15 cellular contexts compared by ENCODE assay signal in genomic region chr19:18843960-18844359, GRCh38. TPM values are rescaled to one million over a fixed set of nuclear protein-coding genes. Genes with fewer than 3 reads are reported as not detected.
DNase-seq lines count a peak whose midpoint lies in the region; ATAC-seq, FAIRE-seq and TF ChIP-seq lines count a peak whose summit lies in the region.
"Had no signal": no experiment of that assay in that cellular context is flagged by ENCODE, and none has a peak within 500 bp of the region (broad histone marks: within the 10 kb centered on the region; RNA-seq: fewer than 3 reads in every experiment).

No MANE protein-coding gene starts in this region.

- BruUV-seq in HepG2 (replicated peaks; lab: Mats Ljungman, UMichigan) = no TSS peak

- in situ Hi-C loops in brain microvascular endothelial cell (cut with HindIII; ENCODE audit: low pct_ligation_motif_present, low sequenced_read_pairs) (no loop called here), HepG2 (cut with HindIII; ENCODE audit: extremely low pct_ligation_motif_present, low pct_unique_long_range_greater_than_20kb) (loop anchor here (5.0 kb wide), 1 partner anchor 57 kb away; no protein-coding TSS in a partner anchor)

- intact Hi-C loops in left ventricle myocardium superior (cut with micrococcal nuclease) = loop anchor here (10.0 kb wide), 1 partner anchor 249 kb away; no protein-coding TSS in a partner anchor
- intact Hi-C loops in Right ventricle myocardium inferior (cut with DNase I) = no loop called here
- intact Hi-C loops in HepG2 (cut with micrococcal nuclease; ENCODE audit: unreplicated experiment) = no loop called here
- intact Hi-C loops in esophagus muscularis mucosa (cut with DNase I) = no loop called here

- H3K27ac Mint-ChIP-seq in T-cell = peak overlapping the region; percentile 12 to 71
- H3K27ac Mint-ChIP-seq in stimulated activated naive B cell treated with anti-CD40 and anti-IgM and Interleukin-4, amounts not matched to agents 10 μg/mL and 1 μg/mL and 100 μg/mL, for 72 hours = peak overlapping the region; percentile 80

- no peak for TF ChIP-seq POLR2A in HepG2 (IDR thresholded peaks at IDR 0.05; ENCODE audit: insufficient read depth in 1 of 2, low read depth in 2 of 2, low read length in 2 of 2)
- no peak for TF ChIP-seq POLR2A in esophagus muscularis mucosa (IDR thresholded peaks at IDR 0.05; ENCODE audit: low read depth)

- H3K4me1 Mint-ChIP-seq in T-cell = peaks cover 76 to 92% (median 83%) of the 10 kb centered on the region in 3 donors
- peaks cover 72 to 96% of the 10 kb centered on the region in 2 donors for H3K4me1 Mint-ChIP-seq in stimulated activated naive B cell treated with anti-CD40 and anti-IgM and Interleukin-4, amounts not matched to agents 10 μg/mL and 1 μg/mL and 100 μg/mL, for 72 hours

- no peak for TF ChIP-seq CTCF in brain microvascular endothelial cell (IDR thresholded peaks at IDR 0.05; ENCODE audit: low read depth, low read length, missing control alignments)
- no peak for TF ChIP-seq CTCF in HepG2 (CRISPR knock-in tag; IDR thresholded peaks at IDR 0.05)
- no peak for TF ChIP-seq CTCF in esophagus muscularis mucosa (IDR thresholded peaks at IDR 0.05)

- no peak for TF ChIP-seq RAD21 in HepG2 (CRISPR knock-in tag; IDR thresholded peaks at IDR 0.05)

- H4K20me1 ChIP-seq in HepG2 (ENCODE audit: insufficient read depth, low read length) = peaks cover 73% of the 10 kb centered on the region

- POLR2A ChIA-PET in T-cell (lab: Charles Lee) (interaction anchor here in 1 of 2 donors (0.6 kb wide), 1 partner anchor 340 kb away, joined by 5 read pairs; no protein-coding TSS in a partner anchor), HepG2 (lab: Yijun Ruan, JAX) (no interaction called here)

- H3K4me1 ChIP-seq in HepG2 (ENCODE audit: insufficient read depth, low read length) = peaks cover 52% of the 10 kb centered on the region
- peaks cover 81 to 100% (median 97%) of the 10 kb centered on the region in 4 donors for H3K4me1 ChIP-seq in esophagus muscularis mucosa

- CTCF ChIA-PET in T-cell (lab: Charles Lee) = interaction anchor here (0.6 to 0.7 kb wide), 6 partner anchors 11 to 324 kb away, joined by 3 to 5 read pairs (median 4); partner anchors contain the start of gene SUGP2 (in 1 of the 2)
- CTCF ChIA-PET in HepG2 (lab: Yijun Ruan, JAX; ENCODE audit: low intra/inter-chr PET ratio, low total read pairs) = no interaction called here

- no peaks in the 10 kb centered on the region for H3K27me3 Mint-ChIP-seq in T-cell
- H3K27me3 Mint-ChIP-seq in stimulated activated naive B cell treated with anti-CD40 and anti-IgM and Interleukin-4, amounts not matched to agents 10 μg/mL and 1 μg/mL and 100 μg/mL, for 72 hours = no peaks in the 10 kb centered on the region

- H3K9ac ChIP-seq in HepG2 (ENCODE audit: insufficient read depth, low read depth, low read length) = no peak overlapping the region

- WGBS in HepG2 (ENCODE audit: low lambda C conversion rate) = 90% methylated on average over 7 of the region's 7 CpGs
- WGBS in esophagus muscularis mucosa = 83% methylated on average over 4 of the region's 7 CpGs

- TF ChIP-seq EP300 in HepG2 (IDR thresholded peaks at IDR 0.05; ENCODE audit: low read depth in 2 of 2, low read length in 2 of 2) (no peak), HepG2 (CRISPR knock-in tag; IDR thresholded peaks at IDR 0.05; ENCODE audit: borderline replicate concordance) (no peak), esophagus muscularis mucosa (IDR thresholded peaks at IDR 0.05) (no peak)

- H3K27ac ChIP-seq in brain microvascular endothelial cell = peak overlapping the region; percentile 45
- no peak overlapping the region for H3K27ac ChIP-seq in HepG2 (ENCODE audit: extremely low read length, insufficient read depth, low read length)
- no peak overlapping the region for H3K27ac ChIP-seq in esophagus muscularis mucosa (replicated peaks in 1 of 4)
- H3K27ac ChIP-seq: gastroesophageal sphincter had no signal

- no peak overlapping the region for H3K4me3 ChIP-seq in brain microvascular endothelial cell (ENCODE audit: low read depth, low read length)
- no peak overlapping the region for H3K4me3 ChIP-seq in HepG2 (replicated peaks in 1 of 3; ENCODE audit: insufficient read depth in 1 of 3, low read depth in 2 of 3, low read length in 3 of 3)
- no peak overlapping the region for H3K4me3 ChIP-seq in esophagus muscularis mucosa
- H3K4me3 ChIP-seq: gastroesophageal sphincter, lung had no signal

- H2AFZ ChIP-seq in HepG2 (ENCODE audit: low read length) = no peak overlapping the region

- peak overlapping the region; percentile 67 to 68 (median 67) for H3K4me3 Mint-ChIP-seq in T-cell
- no peak overlapping the region for H3K4me3 Mint-ChIP-seq in stimulated activated naive B cell treated with anti-CD40 and anti-IgM and Interleukin-4, amounts not matched to agents 10 μg/mL and 1 μg/mL and 100 μg/mL, for 72 hours
- H3K4me3 Mint-ChIP-seq: nephron had no signal

- peaks cover 91% of the 10 kb centered on the region for H3K79me2 ChIP-seq in HepG2 (ENCODE audit: insufficient read depth, low read length)

- peaks cover 13% of the 10 kb centered on the region for H3K36me3 Mint-ChIP-seq in T-cell
- peaks cover 24 to 48% of the 10 kb centered on the region in 2 donors for H3K36me3 Mint-ChIP-seq in stimulated activated naive B cell treated with anti-CD40 and anti-IgM and Interleukin-4, amounts not matched to agents 10 μg/mL and 1 μg/mL and 100 μg/mL, for 72 hours

- FAIRE-seq in HepG2 (lab: Jason Lieb, UNC) = no peak
- FAIRE-seq: colon had no signal

- no peaks in the 10 kb centered on the region for H3K9me3 Mint-ChIP-seq in T-cell
- H3K9me3 Mint-ChIP-seq in stimulated activated naive B cell treated with anti-CD40 and anti-IgM and Interleukin-4, amounts not matched to agents 10 μg/mL and 1 μg/mL and 100 μg/mL, for 72 hours = no peaks in the 10 kb centered on the region
- H3K9me3 Mint-ChIP-seq: nephron had no signal

- DNase-seq in left ventricle myocardium superior (peak; percentile 2), Right ventricle myocardium inferior (ENCODE audit: missing footprints) (no peak), T-cell (no peak), brain microvascular endothelial cell (peak; percentile 23), HepG2 (ENCODE audit: low spot score) (no peak), esophagus muscularis mucosa (ENCODE audit: extremely low spot score) (no peak)
- no peak for DNase-seq in stimulated activated naive B cell treated with anti-CD40 and anti-IgM and Interleukin-4, amounts not matched to agents 10 μg/mL and 1 μg/mL and 100 μg/mL, for 72 hours
- DNase-seq: amniotic stem cell, NCI-H1694 treated with DMSO at 0.1 percent for 48 hours, NCI-H446 had no signal

- peaks cover 6% of the 10 kb centered on the region for H3K36me3 ChIP-seq in brain microvascular endothelial cell (replicated peaks)
- peaks cover 9 to 24% of the 10 kb centered on the region in 2 experiments for H3K36me3 ChIP-seq in HepG2 (replicated peaks in 1 of 2; ENCODE audit: control insufficient read depth in 1 of 2, insufficient read depth in 2 of 2, low read length in 2 of 2)
- H3K36me3 ChIP-seq in esophagus muscularis mucosa = peaks cover 0 to 9% (median 3%) of the 10 kb centered on the region in 4 donors

- no peak overlapping the region for H3K4me2 ChIP-seq in HepG2 (ENCODE audit: low read depth, low read length)

- H3K9me3 ChIP-seq in HepG2 (ENCODE audit: low read length) (no peaks in the 10 kb centered on the region), esophagus muscularis mucosa (no peaks in the 10 kb centered on the region)
- H3K9me3 ChIP-seq: gastroesophageal sphincter had no signal

- H3K27me3 ChIP-seq in brain microvascular endothelial cell (replicated peaks) (no peaks in the 10 kb centered on the region), HepG2 (ENCODE audit: control insufficient read depth in 1 of 2, insufficient read depth in 2 of 2, low read length in 2 of 2) (no peaks in the 10 kb centered on the region), esophagus muscularis mucosa (no peaks in the 10 kb centered on the region)
- H3K27me3 ChIP-seq: gastroesophageal sphincter had no signal

- ATAC-seq in left ventricle myocardium superior = no peak
- ATAC-seq in Right ventricle myocardium inferior = no peak
- peak in 3 of 4 experiments; percentile 19 to 33 (median 30) for ATAC-seq in T-cell (replicated peaks in 1 of 4)
- ATAC-seq in stimulated activated naive B cell treated with anti-CD40 and anti-IgM and Interleukin-4, amounts not matched to agents 10 μg/mL and 1 μg/mL and 100 μg/mL, for 72 hours (replicated peaks) = no peak
- ATAC-seq in GM19397 (IDR thresholded peaks at IDR 0.05; ENCODE audit: unreplicated experiment) = no peak
- ATAC-seq in HepG2 = no peak
- ATAC-seq: gastroesophageal sphincter had no signal

RNA-seq across cellular contexts. Expression of gene UPF1, which starts 12.2 kb away (rescaled TPM):
- total RNA-seq in left ventricle myocardium superior (37.3 TPM), Right ventricle myocardium inferior (37.0 TPM), T-cell (100 to 1,000 TPM; 114 to 143 (median 127) TPM), HepG2 (2016; rRNA removed; fragmentation: Illumina TruSeq; extraction: Trizol) (37.3 and 41.8 TPM in 2 replicates), esophagus muscularis mucosa (100 to 1,000 TPM in 1 of 4 donors, 10 to 100 TPM in 3; 54.8 to 116 (median 77.4) TPM)
- 12.2 and 13.8 TPM in 2 replicates for total RNA-seq in HepG2 (2016; cell fraction: cytosol; rRNA removed; fragmentation: Illumina TruSeq; extraction: Trizol; ENCODE audit: low read depth)
- 29.5 and 44.5 TPM in 2 replicates for total RNA-seq in HepG2 (2016; cell fraction: insoluble cytoplasmic fraction; rRNA removed; fragmentation: Illumina TruSeq; extraction: Trizol)
- 18.3 and 21.1 TPM in 2 replicates for total RNA-seq in HepG2 (2016; cell fraction: membrane; rRNA removed; fragmentation: Illumina TruSeq; extraction: Trizol)
- 36.9 and 43.6 TPM in 2 replicates for total RNA-seq in HepG2 (2016; cell fraction: nucleus; rRNA removed; fragmentation: Illumina TruSeq; extraction: Trizol)
- polyA plus RNA-seq in HepG2 (2011; rRNA removed) = 16.9 and 23.1 TPM in 2 replicates
- polyA plus RNA-seq in HepG2 (2011; cell fraction: cytosol; rRNA removed) = 11.8 and 14.9 TPM in 2 replicates
- polyA plus RNA-seq in HepG2 (2011; cell fraction: nucleus; rRNA removed) = 81.5 and 87.6 TPM in 2 replicates
- 32.0 and 33.3 TPM in 2 replicates for polyA plus RNA-seq in HepG2 (2012)
- polyA plus RNA-seq in HepG2 (2016; cell fraction: cytosol; fragmentation: Illumina TruSeq; extraction: Trizol; ENCODE audit: low read depth) = 5.5 and 6.1 TPM in 2 replicates
- polyA plus RNA-seq in HepG2 (2016; cell fraction: insoluble cytoplasmic fraction; fragmentation: Illumina TruSeq; extraction: Trizol; ENCODE audit: low read depth) = 29.2 and 42.1 TPM in 2 replicates
- polyA plus RNA-seq in HepG2 (2016; cell fraction: membrane; fragmentation: Illumina TruSeq; extraction: Trizol; ENCODE audit: low read depth) = 9.6 and 10.6 TPM in 2 replicates
- polyA plus RNA-seq in HepG2 (2016; cell fraction: nucleus; fragmentation: Illumina TruSeq; extraction: Trizol; ENCODE audit: insufficient read depth, low read depth) = 67.1 and 73.6 TPM in 2 replicates
- polyA minus RNA-seq in HepG2 (2011; rRNA and poly(A)+ RNA removed; ENCODE audit: low replicate concordance) = 65.4 and 85.0 TPM in 2 replicates
- 39.4 and 46.0 TPM in 2 replicates for polyA minus RNA-seq in HepG2 (2011; cell fraction: cytosol; rRNA and poly(A)+ RNA removed)
- polyA minus RNA-seq in HepG2 (2011; cell fraction: nucleus; rRNA and poly(A)+ RNA removed) = 47.6 and 69.0 TPM in 2 replicates

RNA-seq across cellular contexts. Expression of gene CERS1, which starts 52.0 kb away (rescaled TPM):
- 0.42 TPM for total RNA-seq in left ventricle myocardium superior
- total RNA-seq in Right ventricle myocardium inferior = 0.30 TPM
- total RNA-seq in T-cell = under 1 TPM in 2 of 5 donors, not detected in 3; 0.20 TPM
- total RNA-seq in HepG2 (2016; rRNA removed; fragmentation: Illumina TruSeq; extraction: Trizol) = 2.3 and 4.6 TPM in 2 replicates
- 5.9 and 6.2 TPM in 2 replicates for total RNA-seq in HepG2 (2016; cell fraction: cytosol; rRNA removed; fragmentation: Illumina TruSeq; extraction: Trizol; ENCODE audit: low read depth)
- total RNA-seq in HepG2 (2016; cell fraction: insoluble cytoplasmic fraction; rRNA removed; fragmentation: Illumina TruSeq; extraction: Trizol) = 2.4 and 5.4 TPM in 2 replicates
- total RNA-seq in HepG2 (2016; cell fraction: membrane; rRNA removed; fragmentation: Illumina TruSeq; extraction: Trizol) = 8.1 and 8.5 TPM in 2 replicates
- 3.8 and 4.7 TPM in 2 replicates for total RNA-seq in HepG2 (2016; cell fraction: nucleus; rRNA removed; fragmentation: Illumina TruSeq; extraction: Trizol)
- polyA plus RNA-seq in HepG2 (2011; rRNA removed) = 9.8 and 18.8 TPM in 2 replicates
- 11.5 and 15.3 TPM in 2 replicates for polyA plus RNA-seq in HepG2 (2011; cell fraction: cytosol; rRNA removed)
- polyA plus RNA-seq in HepG2 (2011; cell fraction: nucleus; rRNA removed) = 12.2 and 12.9 TPM in 2 replicates
- polyA plus RNA-seq in HepG2 (2012) = 4.3 and 5.9 TPM in 2 replicates
- polyA plus RNA-seq in HepG2 (2016; cell fraction: cytosol; fragmentation: Illumina TruSeq; extraction: Trizol; ENCODE audit: low read depth) = 8.6 and 10.1 TPM in 2 replicates
- 3.8 and 4.5 TPM in 2 replicates for polyA plus RNA-seq in HepG2 (2016; cell fraction: insoluble cytoplasmic fraction; fragmentation: Illumina TruSeq; extraction: Trizol; ENCODE audit: low read depth)
- 11.3 and 12.9 TPM in 2 replicates for polyA plus RNA-seq in HepG2 (2016; cell fraction: membrane; fragmentation: Illumina TruSeq; extraction: Trizol; ENCODE audit: low read depth)
- 11.5 and 12.9 TPM in 2 replicates for polyA plus RNA-seq in HepG2 (2016; cell fraction: nucleus; fragmentation: Illumina TruSeq; extraction: Trizol; ENCODE audit: insufficient read depth, low read depth)
- polyA minus RNA-seq in HepG2 (2011; rRNA and poly(A)+ RNA removed; ENCODE audit: low replicate concordance) = 13.1 and 35.4 TPM in 2 replicates
- 8.0 and 9.5 TPM in 2 replicates for polyA minus RNA-seq in HepG2 (2011; cell fraction: cytosol; rRNA and poly(A)+ RNA removed)
- polyA minus RNA-seq in HepG2 (2011; cell fraction: nucleus; rRNA and poly(A)+ RNA removed) = 1.7 and 2.4 TPM in 2 replicates
- total RNA-seq in esophagus muscularis mucosa = 1 to 10 TPM in 3 of 4 donors, under 1 TPM in 1; 0.42 to 3.2 (median 1.1) TPM

RNA-seq across cellular contexts. Expression of gene COMP, which starts 52.9 kb away (rescaled TPM):
- total RNA-seq in left ventricle myocardium superior (not detected), Right ventricle myocardium inferior (not detected), T-cell (not detected), HepG2 (2016; rRNA removed; fragmentation: Illumina TruSeq; extraction: Trizol) (0.04 TPM in 1 of 2 replicates, not detected in the other), esophagus muscularis mucosa (under 1 TPM; 0.33 to 0.83 (median 0.62) TPM)
- not detected in 2 replicates for total RNA-seq in HepG2 (2016; cell fraction: cytosol; rRNA removed; fragmentation: Illumina TruSeq; extraction: Trizol; ENCODE audit: low read depth)
- 0.04 TPM in 1 of 2 replicates, not detected in the other for total RNA-seq in HepG2 (2016; cell fraction: insoluble cytoplasmic fraction; rRNA removed; fragmentation: Illumina TruSeq; extraction: Trizol)
- not detected in 2 replicates for total RNA-seq in HepG2 (2016; cell fraction: membrane; rRNA removed; fragmentation: Illumina TruSeq; extraction: Trizol)
- not detected in 2 replicates for total RNA-seq in HepG2 (2016; cell fraction: nucleus; rRNA removed; fragmentation: Illumina TruSeq; extraction: Trizol)
- polyA plus RNA-seq in HepG2 (2011; rRNA removed) = 0.13 and 0.16 TPM in 2 replicates
- 0.16 and 0.19 TPM in 2 replicates for polyA plus RNA-seq in HepG2 (2011; cell fraction: cytosol; rRNA removed)
- polyA plus RNA-seq in HepG2 (2011; cell fraction: nucleus; rRNA removed) = 0.23 and 0.37 TPM in 2 replicates
- polyA plus RNA-seq in HepG2 (2012) = 0.36 and 0.49 TPM in 2 replicates
- polyA plus RNA-seq in HepG2 (2016; cell fraction: cytosol; fragmentation: Illumina TruSeq; extraction: Trizol; ENCODE audit: low read depth) = not detected in 2 replicates
- polyA plus RNA-seq in HepG2 (2016; cell fraction: insoluble cytoplasmic fraction; fragmentation: Illumina TruSeq; extraction: Trizol; ENCODE audit: low read depth) = not detected in 2 replicates
- 0.08 TPM in 1 of 2 replicates, not detected in the other for polyA plus RNA-seq in HepG2 (2016; cell fraction: membrane; fragmentation: Illumina TruSeq; extraction: Trizol; ENCODE audit: low read depth)
- 0.31 and 0.66 TPM in 2 replicates for polyA plus RNA-seq in HepG2 (2016; cell fraction: nucleus; fragmentation: Illumina TruSeq; extraction: Trizol; ENCODE audit: insufficient read depth, low read depth)
- polyA minus RNA-seq in HepG2 (2011; rRNA and poly(A)+ RNA removed; ENCODE audit: low replicate concordance) = not detected in 2 replicates
- not detected in 2 replicates for polyA minus RNA-seq in HepG2 (2011; cell fraction: cytosol; rRNA and poly(A)+ RNA removed)
- polyA minus RNA-seq in HepG2 (2011; cell fraction: nucleus; rRNA and poly(A)+ RNA removed) = not detected in 2 replicates

Comparison
In these comparisons a context has a peak if more than half of its experiments do, and no peak if none do; other contexts are left out.
1. DNase-seq: peak in left ventricle myocardium superior (single experiment) and brain microvascular endothelial cell (single experiment); none in Right ventricle myocardium inferior (single experiment), T-cell (0 of 34), stimulated activated naive B cell treated with anti-CD40 and anti-IgM and Interleukin-4, amounts not matched to agents 10 μg/mL and 1 μg/mL and 100 μg/mL, for 72 hours (single experiment), HepG2 (single experiment) and esophagus muscularis mucosa (single experiment).
2. ATAC-seq: peak in T-cell (3 of 4); none in left ventricle myocardium superior (single experiment), Right ventricle myocardium inferior (single experiment), stimulated activated naive B cell treated with anti-CD40 and anti-IgM and Interleukin-4, amounts not matched to agents 10 μg/mL and 1 μg/mL and 100 μg/mL, for 72 hours (0 of 2), GM19397 (single experiment) and HepG2 (single experiment).
3. H3K4me3 Mint-ChIP-seq: peak in T-cell (3 of 3); none in stimulated activated naive B cell treated with anti-CD40 and anti-IgM and Interleukin-4, amounts not matched to agents 10 μg/mL and 1 μg/mL and 100 μg/mL, for 72 hours (0 of 2).